13 cellular contexts compared by ENCODE assay signal in the genomic region with DNA sequence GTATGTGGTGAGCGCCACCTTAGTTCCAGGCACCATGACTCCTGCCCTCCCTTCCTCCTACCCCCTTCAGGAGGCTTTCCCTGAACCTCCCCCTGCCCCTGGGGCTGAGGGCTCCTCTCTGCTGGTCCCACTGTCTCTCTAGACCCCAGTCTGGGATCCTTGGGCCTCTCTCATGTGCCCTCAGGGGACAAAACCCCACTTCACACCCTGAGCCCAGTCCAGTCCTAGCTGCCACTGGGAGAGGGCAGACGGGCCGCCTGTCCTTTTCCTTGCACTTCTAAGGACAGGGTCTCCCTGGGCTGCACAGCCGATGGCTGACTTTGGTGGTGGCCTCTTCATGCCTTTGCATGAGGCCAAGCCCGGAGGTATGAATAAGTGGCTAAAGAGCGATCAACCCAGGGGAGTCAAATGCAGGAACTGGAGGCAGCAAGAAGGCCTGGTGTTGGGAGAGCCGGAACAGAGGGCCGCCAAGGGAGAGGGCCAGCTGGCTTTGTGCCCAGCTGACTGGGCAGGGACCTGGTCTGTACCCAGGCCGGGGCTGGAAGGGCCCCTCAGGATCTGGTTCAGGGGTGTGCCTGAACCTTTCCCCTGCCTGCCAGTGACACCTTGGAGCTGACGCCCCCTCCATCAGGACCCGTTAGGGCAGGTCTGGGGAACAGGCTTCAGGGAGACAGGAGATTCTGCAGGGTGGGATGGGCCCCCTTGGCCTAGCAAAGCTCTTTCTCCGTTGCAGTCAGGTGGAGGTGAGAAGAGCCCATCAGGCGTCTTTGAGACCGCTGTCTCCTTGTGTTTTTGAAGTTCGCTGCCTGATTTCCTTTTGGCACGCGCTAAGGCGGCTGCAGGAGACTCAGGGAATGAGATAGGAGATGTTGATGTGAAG. TPM values are rescaled to one million over a fixed set of nuclear protein-coding genes. Genes with fewer than 3 reads are reported as not detected.
DNase-seq lines count a peak whose midpoint lies in the region; ATAC-seq and TF ChIP-seq lines count a peak whose summit lies in the region.
"Had no signal": no experiment of that assay in that cellular context is flagged by ENCODE, and none has a peak within 500 bp of the region (broad histone marks: within the 10 kb centered on the region; RNA-seq: fewer than 3 reads in every experiment).

No MANE protein-coding gene starts in this region.

- H2AFZ ChIP-seq in GM23248 (no peak overlapping the region), trophoblast cell (ENCODE audit: insufficient read depth, low read length, poor library complexity) (no peak overlapping the region)

- peak overlapping the region; percentile 64 for H3K9ac ChIP-seq in GM23248
- no peak overlapping the region for H3K9ac ChIP-seq in trophoblast cell (ENCODE audit: low read length)
- H3K9ac ChIP-seq: BLaER1 treated with 17β-estradiol and CSF1 and Interleukin-3, amounts not matched to agents 10 nM and 100 nM had no signal

- no peak overlapping the region for H2BK5ac ChIP-seq in trophoblast cell (ENCODE audit: low read depth, low read length, poor library complexity)

- peaks cover 5% of the 10 kb centered on the region; the same call in 1 of the 2 replicates for H3F3A ChIP-seq in GM23248 (ENCODE audit: insufficient read depth)

- in situ Hi-C loops in GM23248 (cut with MboI) (no loop called here), astrocyte of the spinal cord (cut with HindIII; ENCODE audit: low sequenced_read_pairs) (no loop called here)

- peaks cover 100% of the 10 kb centered on the region for H3K79me2 ChIP-seq in GM23248 (ENCODE audit: insufficient read depth)
- peaks cover 2% of the 10 kb centered on the region for H3K79me2 ChIP-seq in trophoblast cell (ENCODE audit: control insufficient read depth, insufficient read depth, low read length, poor library complexity)

- H3K23ac ChIP-seq in trophoblast cell (ENCODE audit: low read length) = no peak overlapping the region

- H3K36me3 ChIP-seq in GM23248 (ENCODE audit: low read depth) (no peaks in the 10 kb centered on the region), right atrium auricular region (no peaks in the 10 kb centered on the region), trophoblast cell (ENCODE audit: control insufficient read depth in 1 of 2, insufficient read depth in 2 of 2, low read length in 2 of 2) (no peaks in the 10 kb centered on the region)
- H3K36me3 ChIP-seq: BLaER1 treated with 17β-estradiol and CSF1 and Interleukin-3, amounts not matched to agents 10 nM and 100 nM had no signal

- H3K4me2 ChIP-seq in GM23248 (ENCODE audit: unreplicated experiment) = peak overlapping the region; percentile 24
- peak overlapping the region; percentile 11 for H3K4me2 ChIP-seq in trophoblast cell (ENCODE audit: low read length)

- DNase-seq in GM23248 (no peak), astrocyte of the spinal cord (ENCODE audit: low read depth, low spot score) (peak; percentile 39), right atrium auricular region (ENCODE audit: low spot score) (no peak), trophoblast cell (no peak), GM20000 (ENCODE audit: low spot score) (no peak), kidney tubule cell (ENCODE audit: low spot score) (no peak)
- DNase-seq: effector memory CD8-positive, alpha-beta T cell; NCI-H187; OCI-M1; stimulated activated naive B cell treated with anti-CD40 and anti-IgM and Interleukin-4, amounts not matched to agents 10 μg/mL and 1 μg/mL and 100 μg/mL, for 72 hours had no signal

- H3K9me2 ChIP-seq in GM23248 (ENCODE audit: insufficient read depth) = no peaks in the 10 kb centered on the region

- ATAC-seq in HG03460 (IDR thresholded peaks at IDR 0.05; ENCODE audit: unreplicated experiment) (no peak), GM21381 (IDR thresholded peaks at IDR 0.05; ENCODE audit: unreplicated experiment) (no peak)
- ATAC-seq: effector memory CD8-positive, alpha-beta T cell; stimulated activated naive B cell treated with anti-CD40 and anti-IgM and Interleukin-4, amounts not matched to agents 10 μg/mL and 1 μg/mL and 100 μg/mL, for 72 hours had no signal

- WGBS in GM23248 (ENCODE audit: low coverage in 1 of 2, low lambda C conversion rate in 2 of 2, missing lambda C conversion rate in 2 of 2), 2 experiments = 76% methylated on average over 18 of the region's 18 CpGs
- WGBS in trophoblast cell (ENCODE audit: extremely low coverage, insufficient coverage, insufficient read length) = no CpG with 5 or more reads among the region's 18 CpGs

- peaks cover 38% of the 10 kb centered on the region for H3K4me1 ChIP-seq in GM23248 (ENCODE audit: insufficient read depth)
- H3K4me1 ChIP-seq in right atrium auricular region = peaks cover 0 to 37% of the 10 kb centered on the region in 2 donors
- peaks cover 34 to 37% of the 10 kb centered on the region in 2 experiments for H3K4me1 ChIP-seq in trophoblast cell (ENCODE audit: control insufficient read depth in 1 of 2, insufficient read depth in 2 of 2, low read length in 2 of 2)

- peak overlapping the region; percentile 73 for H3K27ac ChIP-seq in GM23248
- H3K27ac ChIP-seq in right atrium auricular region = peak overlapping the region; percentile 58 to 71
- peak overlapping the region; percentile 66 for H3K27ac ChIP-seq in trophoblast cell (ENCODE audit: low read depth, low read length)
- H3K27ac ChIP-seq: BLaER1 treated with 17β-estradiol and CSF1 and Interleukin-3, amounts not matched to agents 10 nM and 100 nM had no signal

- no peak overlapping the region for H3K4me3 ChIP-seq in GM23248
- no peak overlapping the region for H3K4me3 ChIP-seq in astrocyte of the spinal cord (ENCODE audit: low read depth, low read length)
- H3K4me3 ChIP-seq in right atrium auricular region = no peak overlapping the region
- no peak overlapping the region for H3K4me3 ChIP-seq in trophoblast cell (ENCODE audit: low read depth, low read length)
- H3K4me3 ChIP-seq: BLaER1 treated with 17β-estradiol and CSF1 and Interleukin-3, amounts not matched to agents 10 nM and 100 nM had no signal

- H3K4ac ChIP-seq in trophoblast cell (ENCODE audit: low read depth, low read length) = no peak overlapping the region

- no peak overlapping the region for H2AK5ac ChIP-seq in trophoblast cell (ENCODE audit: low read length)

- H3K9me3 ChIP-seq in GM23248 (ENCODE audit: low read depth) (no peaks in the 10 kb centered on the region), right atrium auricular region (no peaks in the 10 kb centered on the region), trophoblast cell (ENCODE audit: insufficient read depth, low read depth, low read length) (no peaks in the 10 kb centered on the region)
- H3K9me3 ChIP-seq: BLaER1 treated with 17β-estradiol and CSF1 and Interleukin-3, amounts not matched to agents 10 nM and 100 nM had no signal

- H3K18ac ChIP-seq in trophoblast cell (ENCODE audit: low read length) = peak overlapping the region; percentile 10

- H2BK120ac ChIP-seq in trophoblast cell (ENCODE audit: insufficient read depth, low read length, poor library complexity) = peak overlapping the region; percentile 16

- H2BK12ac ChIP-seq in trophoblast cell (ENCODE audit: low read length) = peak overlapping the region; percentile 66

- peak overlapping the region; percentile 34 for H3K14ac ChIP-seq in trophoblast cell (ENCODE audit: low read length)

- H4K20me1 ChIP-seq in GM23248 (ENCODE audit: insufficient read depth) = no peaks in the 10 kb centered on the region

- H4K91ac ChIP-seq in trophoblast cell (ENCODE audit: low read depth, low read length) = peak overlapping the region; percentile 38

- TF ChIP-seq CTCF in astrocyte of the spinal cord (IDR thresholded peaks at IDR 0.05; ENCODE audit: low read depth, low read length) (no peak), right atrium auricular region (IDR thresholded peaks at IDR 0.05) (no peak), GM20000 (IDR thresholded peaks at IDR 0.05; ENCODE audit: extremely low read depth, missing control alignments) (no peak)

- H3K27me3 ChIP-seq in GM23248 (replicated peaks; ENCODE audit: insufficient read depth) (no peaks in the 10 kb centered on the region), right atrium auricular region (no peaks in the 10 kb centered on the region), trophoblast cell (ENCODE audit: insufficient read depth, low read length) (no peaks in the 10 kb centered on the region)
- H3K27me3 ChIP-seq: BLaER1 treated with 17β-estradiol and CSF1 and Interleukin-3, amounts not matched to agents 10 nM and 100 nM had no signal

- H4K8ac ChIP-seq in trophoblast cell (ENCODE audit: low read depth, low read length) = peak overlapping the region; percentile 1

- no peak overlapping the region for H4K12ac ChIP-seq in trophoblast cell (ENCODE audit: low read depth, low read length)

- peaks cover 18% of the 10 kb centered on the region for H3K79me1 ChIP-seq in trophoblast cell (ENCODE audit: low read length)

RNA-seq across cellular contexts. Expression of gene GLI2, which starts 29.6 kb away (rescaled TPM):
- 5.1 and 8.3 TPM in 2 replicates for total RNA-seq in GM23248 (2014; rRNA removed; shearing (Covaris generic))
- 9.0 and 9.6 TPM in 2 replicates for polyA plus RNA-seq in GM23248 (2016; fragmentation: Nextera tagmentation; extraction: Ambion mirVana)
- 1 to 10 TPM; 1.5 to 3.5 TPM for total RNA-seq in right atrium auricular region
- polyA plus RNA-seq in trophoblast cell (2013) = 2.7 and 3.4 TPM in 2 replicates
